Comparison of ENCODE assay signal across 1 cellular context in genomic region chrX:63561425-63561824, GRCh38.
TF ChIP-seq lines count a peak whose summit lies in the region.

No MANE protein-coding gene starts in this region.

TF ChIP-seq in GM23338, 12 proteins besides CTCF, POLR2A, EP300 and RAD21 (continued from another document):
- TF ChIP-seq REST (IDR thresholded peaks at IDR 0.05; ENCODE audit: unreplicated experiment) (no peak), NANOG (IDR thresholded peaks at IDR 0.05; ENCODE audit: borderline replicate concordance) (no peak)
